18 cellular contexts compared by ENCODE assay signal in the genomic region with DNA sequence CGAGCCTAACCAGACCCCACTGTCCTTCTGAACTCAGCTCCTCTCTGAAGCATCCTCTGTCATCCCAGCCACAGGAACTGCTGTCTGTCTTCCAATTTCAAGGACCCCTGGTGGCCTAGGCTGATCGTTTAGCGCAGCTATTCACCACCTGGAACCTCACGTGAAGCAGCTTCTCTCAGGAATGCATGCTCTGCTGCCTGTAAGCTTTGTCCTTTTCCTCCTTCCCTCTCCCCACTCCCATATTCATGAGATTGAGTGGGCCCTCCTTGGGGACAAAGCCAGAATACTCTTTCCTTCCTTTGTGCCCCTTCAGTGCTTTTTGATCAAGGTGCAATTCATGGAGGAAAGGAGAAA.
"Had no signal": no experiment of that assay in that cellular context is flagged by ENCODE, and none has a peak within 500 bp of the region (broad histone marks: within the 10 kb centered on the region; RNA-seq: fewer than 3 reads in every experiment).

No MANE protein-coding gene starts in this region.

- H3K36me3 ChIP-seq: breast epithelium, esophagus muscularis mucosa, left lung, prostate gland, right lobe of liver, transverse colon had no signal

- H3K4me3 Mint-ChIP-seq: activated naive CD8-positive, alpha-beta T cell treated with anti-CD3 and anti-CD28 coated beads for 36 hours; activated T-cell treated with anti-CD3 and anti-CD28 coated beads, Interleukin-2, amount 50 U/mL, for 4 hours; memory B cell; T-helper 2 cell treated with Interferon-gamma antibody and Interleukin-4, amounts not matched to agents 5 μg/mL and 100 μg/mL, for 36 hours had no signal

- H3K4me3 ChIP-seq: breast epithelium, esophagus muscularis mucosa, left lung, prostate gland, right lobe of liver, transverse colon had no signal

- H3K27me3 ChIP-seq: breast epithelium, esophagus muscularis mucosa, left lung, right lobe of liver, transverse colon had no signal

- H3K9me3 ChIP-seq: prostate gland, right lobe of liver, transverse colon had no signal

- H3K27me3 Mint-ChIP-seq: activated naive CD8-positive, alpha-beta T cell treated with anti-CD3 and anti-CD28 coated beads for 36 hours; memory B cell had no signal

- H3K9me3 Mint-ChIP-seq: activated T-cell treated with anti-CD3 and anti-CD28 coated beads, Interleukin-2, amount 50 U/mL, for 4 hours; memory B cell had no signal

- ATAC-seq: activated CD4-positive, CD25-positive, alpha-beta regulatory T cell treated with anti-CD3 and anti-CD28 coated beads, Interleukin-2, amount 50 U/mL, for 24 hours; activated T-cell treated with anti-CD3 and anti-CD28 coated beads, Interleukin-2, amount 50 U/mL, for 4 hours; foreskin keratinocyte; left lung; right lobe of liver had no signal

- DNase-seq: activated CD4-positive, alpha-beta T cell treated with anti-CD3 and anti-CD28 coated beads, Interleukin-2, amount 50 U/mL, for 4 hours; activated effector memory CD4-positive, alpha-beta T cell treated with anti-CD3 and anti-CD28 coated beads, Interleukin-2, amount 50 U/mL, for 16 hours; activated naive CD8-positive, alpha-beta T cell treated with anti-CD3 and anti-CD28 coated beads for 36 hours; activated T-cell treated with anti-CD3 and anti-CD28 coated beads, Interleukin-2, amount 50 U/mL, for 4 hours; anterior cingulate cortex; foreskin keratinocyte; head of caudate nucleus; left lung; nucleus accumbens; right lobe of liver; stimulated activated naive CD4-positive, alpha-beta T cell; transverse colon had no signal

- H3K27ac Mint-ChIP-seq: activated naive CD8-positive, alpha-beta T cell treated with anti-CD3 and anti-CD28 coated beads for 36 hours; memory B cell; T-helper 2 cell treated with Interferon-gamma antibody and Interleukin-4, amounts not matched to agents 5 μg/mL and 100 μg/mL, for 36 hours had no signal

- H3K27ac ChIP-seq: breast epithelium, esophagus muscularis mucosa, foreskin keratinocyte, left lung, prostate gland, right lobe of liver, transverse colon had no signal

- H3K36me3 Mint-ChIP-seq: activated naive CD8-positive, alpha-beta T cell treated with anti-CD3 and anti-CD28 coated beads for 36 hours had no signal

- H3K4me1 ChIP-seq: breast epithelium, foreskin keratinocyte, left lung, prostate gland, right lobe of liver, transverse colon had no signal
